ENCODE assay signal across 1 cellular context in genomic region chr6:27545271-27546046, GRCh38.
A peak's percentile ranks its signal among the peaks of the same experiment; 100 is the strongest.
TF ChIP-seq lines count a peak whose summit lies in the region.

No MANE protein-coding gene starts in this region.

TF ChIP-seq in HepG2, 621 proteins besides CTCF, POLR2A, EP300 and RAD21 (continued from another document and continues in another):
- TF ChIP-seq HMGXB3 (CRISPR knock-in tag; IDR thresholded peaks at IDR 0.05; ENCODE audit: borderline replicate concordance) (peak; percentile 80; the same call in 1 of the 2 replicates), RXRA (CRISPR knock-in tag; IDR thresholded peaks at IDR 0.05) (no peak), NR2F2 (IDR thresholded peaks at IDR 0.05; ENCODE audit: borderline replicate concordance, low read depth) (peak; percentile 47; the same call in 1 of the 2 replicates), KAT8 (CRISPR knock-in tag; IDR thresholded peaks at IDR 0.05) (peak; percentile 74), MLLT10 (CRISPR knock-in tag; IDR thresholded peaks at IDR 0.05) (no peak), ZNF605 (CRISPR knock-in tag; IDR thresholded peaks at IDR 0.05) (peak; percentile 18; the same call in 1 of the 2 replicates), ZBTB42 (CRISPR knock-in tag; IDR thresholded peaks at IDR 0.05) (0 out of 2 replicates have a peak, but pooled peaks have one; percentile 20), POLR2AphosphoS2 (IDR thresholded peaks at IDR 0.05; ENCODE audit: low read depth, low read length) (no peak), ZNF776 (CRISPR knock-in tag; IDR thresholded peaks at IDR 0.05) (no peak), BCL6 (CRISPR knock-in tag; IDR thresholded peaks at IDR 0.05) (peak; percentile 40; the same call in 1 of the 2 replicates), ZNF143 (CRISPR knock-in tag; IDR thresholded peaks at IDR 0.05) (no peak; the same call in 1 of the 2 replicates), ZNF546 (CRISPR knock-in tag; conservative IDR thresholded peaks at IDR 0.05) (0 out of 2 replicates have a peak, but pooled peaks have one; percentile 60), SNAPC5 (CRISPR knock-in tag; IDR thresholded peaks at IDR 0.05; ENCODE audit: borderline replicate concordance) (no peak; the same call in 1 of the 2 replicates), HDAC2 (CRISPR knock-in tag; IDR thresholded peaks at IDR 0.05) (peak; percentile 75), NFIB (CRISPR knock-in tag; IDR thresholded peaks at IDR 0.05; ENCODE audit: borderline replicate concordance) (no peak), NFYC (CRISPR knock-in tag; IDR thresholded peaks at IDR 0.05) (no peak), ZFP36L1 (CRISPR knock-in tag; IDR thresholded peaks at IDR 0.05) (no peak; the same call in 1 of the 2 replicates), SSRP1 (CRISPR knock-in tag; IDR thresholded peaks at IDR 0.05) (peak; percentile 98), ZNF407 (CRISPR knock-in tag; IDR thresholded peaks at IDR 0.05; ENCODE audit: not compliant biosample characterization) (no peak), ZNF670 (CRISPR knock-in tag; IDR thresholded peaks at IDR 0.05; ENCODE audit: borderline replicate concordance) (no peak), ZNF275 (CRISPR knock-in tag; IDR thresholded peaks at IDR 0.05; ENCODE audit: borderline replicate concordance) (peak; percentile 89; the same call in 1 of the 2 replicates), ZNF318 (CRISPR knock-in tag; IDR thresholded peaks at IDR 0.05) (no peak), BORCS8-MEF2B (CRISPR knock-in tag; IDR thresholded peaks at IDR 0.05) (peak; percentile 62; the same call in 1 of the 2 replicates), MBD4 (IDR thresholded peaks at IDR 0.05; ENCODE audit: borderline replicate concordance, low read length) (no peak; the same call in 1 of the 2 replicates), XBP1 (CRISPR knock-in tag; IDR thresholded peaks at IDR 0.05) (no peak; the same call in 1 of the 2 replicates), ZFX (CRISPR knock-in tag; IDR thresholded peaks at IDR 0.05; ENCODE audit: low read depth) (peak; percentile 51; the same call in 1 of the 2 replicates), ZNF513 (CRISPR knock-in tag; conservative IDR thresholded peaks at IDR 0.05) (no peak), MTA3 (CRISPR knock-in tag; IDR thresholded peaks at IDR 0.05) (no peak), CBX2 (IDR thresholded peaks at IDR 0.05; ENCODE audit: low read depth, low read length) (no peak), CBX2 (CRISPR knock-in tag; IDR thresholded peaks at IDR 0.05; ENCODE audit: low read depth) (no peak), MTA1 (CRISPR knock-in tag; IDR thresholded peaks at IDR 0.05; ENCODE audit: borderline replicate concordance) (0 out of 2 replicates have a peak, but pooled peaks have one; percentile 33), ZFP37 (CRISPR knock-in tag; IDR thresholded peaks at IDR 0.05; ENCODE audit: borderline replicate concordance) (peak; percentile 36; the same call in 1 of the 2 replicates), ZNF616 (CRISPR knock-in tag; IDR thresholded peaks at IDR 0.05; ENCODE audit: low read depth) (no peak)
